Comparison of ENCODE assay signal across 22 cellular contexts in genomic region chr16:67426950-67427349, GRCh38. TPM values are rescaled to one million over a fixed set of nuclear protein-coding genes. Genes with fewer than 3 reads are reported as not detected.
DNase-seq lines count a peak whose midpoint lies in the region; ATAC-seq and TF ChIP-seq lines count a peak whose summit lies in the region.
"Had no signal": no experiment of that assay in that cellular context is flagged by ENCODE, and none has a peak within 500 bp of the region (broad histone marks: within the 10 kb centered on the region; RNA-seq: fewer than 3 reads in every experiment).

No MANE protein-coding gene starts in this region.

- H3K4me1 Mint-ChIP-seq in GM23338 (peaks cover 67% of the 10 kb centered on the region), IgD-negative memory B cell (peaks cover 4 to 9% (median 5%) of the 10 kb centered on the region in 3 donors), neural crest cell (peaks cover 22% of the 10 kb centered on the region)
- H3K4me1 Mint-ChIP-seq in activated T-helper 1 cell treated with anti-CD3 and anti-CD28 coated beads, Interleukin-12 subunit alpha, Interleukin-12 subunit beta, Interleukin-2, Interleukin-4 antibody, amounts not matched to agents 30 ng/mL and 10 ng/mL and 1 ng/mL, durations not matched to agents 14 hours and 24 hours and 36 hours (ENCODE audit: low read depth): peaks cover 8% of the 10 kb centered on the region

- 65 to 78% (median 73%) methylated on average over 7 of the region's 7 CpGs for WGBS in adrenal gland, 4 donors

- H3K27me3 Mint-ChIP-seq in GM23338 (ENCODE audit: insufficient read depth, low read depth, poor library complexity) (peaks cover 44% of the 10 kb centered on the region), IgD-negative memory B cell (peaks cover 24% of the 10 kb centered on the region), neural crest cell (ENCODE audit: low read depth) (peaks cover 73% of the 10 kb centered on the region)
- H3K27me3 Mint-ChIP-seq in activated T-helper 1 cell treated with anti-CD3 and anti-CD28 coated beads, Interleukin-12 subunit alpha, Interleukin-12 subunit beta, Interleukin-2, Interleukin-4 antibody, amounts not matched to agents 30 ng/mL and 10 ng/mL and 1 ng/mL, durations not matched to agents 14 hours and 24 hours and 36 hours (ENCODE audit: insufficient read depth): peaks cover 45% of the 10 kb centered on the region

- no peak overlapping the region for H2AFZ ChIP-seq in GM23338
- H2AFZ ChIP-seq: GM23248 had no signal

- peak overlapping the region; percentile 2; the same call in 1 of the 3 replicates for H3K4me3 Mint-ChIP-seq in GM23338
- H3K4me3 Mint-ChIP-seq in IgD-negative memory B cell: peak overlapping the region in 3 of 4 donors; percentile 28 to 76 (median 31)
- H3K4me3 Mint-ChIP-seq in neural crest cell: peak overlapping the region; percentile 17
- H3K4me3 Mint-ChIP-seq in activated T-helper 1 cell treated with anti-CD3 and anti-CD28 coated beads, Interleukin-12 subunit alpha, Interleukin-12 subunit beta, Interleukin-2, Interleukin-4 antibody, amounts not matched to agents 30 ng/mL and 10 ng/mL and 1 ng/mL, durations not matched to agents 14 hours and 24 hours and 36 hours: no peak overlapping the region

- H3K4me2 ChIP-seq in GM23338: no peak overlapping the region

- no peak overlapping the region for H3K27ac ChIP-seq in GM23338 (ENCODE audit: low read depth)
- no peak overlapping the region for H3K27ac ChIP-seq in adrenal gland
- H3K27ac ChIP-seq: GM23248, SJCRH30 had no signal

- H3K4me3 ChIP-seq in GM23338: no peak overlapping the region
- no peak overlapping the region for H3K4me3 ChIP-seq in adrenal gland
- H3K4me3 ChIP-seq: GM23248, SJCRH30 had no signal

- ATAC-seq in GM23338 (no peak), GM21423 (IDR thresholded peaks at IDR 0.05; ENCODE audit: unreplicated experiment) (no peak)

- H3K36me3 ChIP-seq in GM23338 (ENCODE audit: insufficient read depth) (no peaks in the 10 kb centered on the region), adrenal gland (replicated peaks in 1 of 2) (no peaks in the 10 kb centered on the region)
- H3K36me3 ChIP-seq: SJCRH30 had no signal

- intact Hi-C loops in adrenal gland (cut with DNase I): no loop called here
- intact Hi-C loops in activated T-helper 1 cell treated with anti-CD3 and anti-CD28 coated beads, Interleukin-12 subunit alpha, Interleukin-12 subunit beta, Interleukin-2, Interleukin-4 antibody, amounts not matched to agents 30 ng/mL and 10 ng/mL and 1 ng/mL, durations not matched to agents 14 hours and 24 hours and 36 hours (cut with micrococcal nuclease): no loop called here

- no peak for TF ChIP-seq CTCF in GM23338 (conservative IDR thresholded peaks at IDR 0.05; ENCODE audit: low read depth in 2 of 2)
- TF ChIP-seq CTCF in neural crest cell (conservative IDR thresholded peaks at IDR 0.05): no peak
- no peak for TF ChIP-seq CTCF in adrenal gland (IDR thresholded peaks at IDR 0.05)

- H3K9me3 Mint-ChIP-seq in GM23338: no peaks in the 10 kb centered on the region; the same call in 2 of the 3 replicates
- no peaks in the 10 kb centered on the region for H3K9me3 Mint-ChIP-seq in IgD-negative memory B cell
- H3K9me3 Mint-ChIP-seq in neural crest cell: no peaks in the 10 kb centered on the region
- no peaks in the 10 kb centered on the region for H3K9me3 Mint-ChIP-seq in activated T-helper 1 cell treated with anti-CD3 and anti-CD28 coated beads, Interleukin-12 subunit alpha, Interleukin-12 subunit beta, Interleukin-2, Interleukin-4 antibody, amounts not matched to agents 30 ng/mL and 10 ng/mL and 1 ng/mL, durations not matched to agents 14 hours and 24 hours and 36 hours

- H4K20me1 ChIP-seq in GM23338 (replicated peaks; ENCODE audit: insufficient read depth): no peaks in the 10 kb centered on the region

- no peak for TF ChIP-seq POLR2A in adrenal gland (IDR thresholded peaks at IDR 0.05)

- no peaks in the 10 kb centered on the region for H3K9me2 ChIP-seq in GM23338 (ENCODE audit: insufficient read depth)

- H3K27me3 ChIP-seq in GM23338 (ENCODE audit: insufficient read depth): peaks cover 23% of the 10 kb centered on the region
- H3K27me3 ChIP-seq in adrenal gland: peaks cover 3% of the 10 kb centered on the region
- H3K27me3 ChIP-seq: SJCRH30 had no signal

- DNase-seq in GM23338 (ENCODE audit: low spot score): no peak
- DNase-seq in glomerular visceral epithelial cell (ENCODE audit: extremely low spot score): peak; percentile 15
- no peak for DNase-seq in neural crest cell (ENCODE audit: low read depth, low spot score)
- DNase-seq in adrenal gland: no peak
- DNase-seq in activated T-helper 1 cell treated with anti-CD3 and anti-CD28 coated beads, Interleukin-12 subunit alpha, Interleukin-12 subunit beta, Interleukin-2, Interleukin-4 antibody, amounts not matched to agents 30 ng/mL and 10 ng/mL and 1 ng/mL, durations not matched to agents 14 hours and 24 hours and 36 hours (ENCODE audit: low spot score): no peak
- DNase-seq: CD4-positive, alpha-beta memory T cell; DMS79 treated with DMSO at 0.1 percent for 48 hours; GM23248; KG1; NCI-H1436; NCI-H2029; NCI-H2171 treated with DMSO at 0.1 percent for 48 hours; NCI-H748 treated with DMSO at 0.1 percent for 48 hours; OCI-M1; RPMI8226; SJCRH30 had no signal

- H3K4me1 ChIP-seq in GM23338 (ENCODE audit: insufficient read depth) (peaks cover 53% of the 10 kb centered on the region), adrenal gland (replicated peaks in 1 of 2) (peaks cover 5 to 20% of the 10 kb centered on the region in 2 donors)

- peaks cover 7% of the 10 kb centered on the region; the same call in 2 of the 3 replicates for H3K36me3 Mint-ChIP-seq in GM23338 (ENCODE audit: low read depth)
- H3K36me3 Mint-ChIP-seq in IgD-negative memory B cell: no peaks in the 10 kb centered on the region
- no peaks in the 10 kb centered on the region for H3K36me3 Mint-ChIP-seq in neural crest cell (ENCODE audit: low read depth)
- H3K36me3 Mint-ChIP-seq in activated T-helper 1 cell treated with anti-CD3 and anti-CD28 coated beads, Interleukin-12 subunit alpha, Interleukin-12 subunit beta, Interleukin-2, Interleukin-4 antibody, amounts not matched to agents 30 ng/mL and 10 ng/mL and 1 ng/mL, durations not matched to agents 14 hours and 24 hours and 36 hours (ENCODE audit: low read depth): no peaks in the 10 kb centered on the region
- H3K36me3 Mint-ChIP-seq: CD4-positive, alpha-beta memory T cell had no signal

- peak overlapping the region; percentile 50; the same call in 1 of the 2 replicates for H3K27ac Mint-ChIP-seq in GM23338
- no peak overlapping the region for H3K27ac Mint-ChIP-seq in IgD-negative memory B cell
- no peak overlapping the region for H3K27ac Mint-ChIP-seq in neural crest cell (ENCODE audit: unreplicated experiment)
- no peak overlapping the region for H3K27ac Mint-ChIP-seq in activated T-helper 1 cell treated with anti-CD3 and anti-CD28 coated beads, Interleukin-12 subunit alpha, Interleukin-12 subunit beta, Interleukin-2, Interleukin-4 antibody, amounts not matched to agents 30 ng/mL and 10 ng/mL and 1 ng/mL, durations not matched to agents 14 hours and 24 hours and 36 hours
- H3K27ac Mint-ChIP-seq: CD4-positive, alpha-beta memory T cell had no signal

- H3K79me2 ChIP-seq in GM23338 (replicated peaks; ENCODE audit: insufficient read depth): no peaks in the 10 kb centered on the region

- 0 out of 2 replicates have a peak, but pooled peaks cover 6% of the 10 kb centered on the region for H3F3A ChIP-seq in GM23338 (replicated peaks; ENCODE audit: low read depth)

- no peaks in the 10 kb centered on the region for H3K9me3 ChIP-seq in adrenal gland (replicated peaks in 1 of 3)
- H3K9me3 ChIP-seq: SJCRH30 had no signal

RNA-seq across cellular contexts. Expression of gene HSD11B2, which starts 4.0 kb away (rescaled TPM):
- 23.0 and 25.1 TPM in 2 replicates for total RNA-seq in GM23338 (2014; rRNA removed; shearing (Covaris generic))
- polyA plus RNA-seq in GM23338 (2016; fragmentation: Nextera tagmentation; extraction: Ambion mirVana) (14.8 and 16.6 TPM in 2 replicates), IgD-negative memory B cell (not detected), adrenal gland (1 to 10 TPM; 1.8 to 3.7 (median 3.5) TPM)
- total RNA-seq in neural crest cell (3.8 and 4.7 TPM in 2 replicates), adrenal gland (10 to 100 TPM in 2 of 8 donors, 1 to 10 TPM in 5, under 1 TPM in 1; 0.69 to 12.3 (median 5.2) TPM)
- total RNA-seq in activated T-helper 1 cell treated with anti-CD3 and anti-CD28 coated beads, Interleukin-12 subunit alpha, Interleukin-12 subunit beta, Interleukin-2, Interleukin-4 antibody, amounts not matched to agents 30 ng/mL and 10 ng/mL and 1 ng/mL, durations not matched to agents 14 hours and 24 hours and 36 hours: 3.6 and 5.0 TPM in 2 replicates
- total RNA-seq: CD4-positive, alpha-beta memory T cell; G401; GM23248 had no signal
- polyA plus RNA-seq: AG04450 had no signal

RNA-seq across cellular contexts. Expression of gene ZDHHC1, which starts 10.7 kb away (rescaled TPM):
- 2.3 and 2.7 TPM in 2 replicates for total RNA-seq in GM23338 (2014; rRNA removed; shearing (Covaris generic))
- 1.4 and 1.6 TPM in 2 replicates for polyA plus RNA-seq in GM23338 (2016; fragmentation: Nextera tagmentation; extraction: Ambion mirVana)
- 0.33 TPM for polyA plus RNA-seq in IgD-negative memory B cell
- 9.5 and 10.2 TPM in 2 replicates for total RNA-seq in neural crest cell
- total RNA-seq in adrenal gland: 10 to 100 TPM in 7 of 8 donors, 1 to 10 TPM in 1; 4.2 to 30.0 (median 15.0) TPM
- polyA plus RNA-seq in adrenal gland: 1 to 10 TPM; 1.3 to 8.5 (median 7.9) TPM
- 0.76 and 0.88 TPM in 2 replicates for total RNA-seq in activated T-helper 1 cell treated with anti-CD3 and anti-CD28 coated beads, Interleukin-12 subunit alpha, Interleukin-12 subunit beta, Interleukin-2, Interleukin-4 antibody, amounts not matched to agents 30 ng/mL and 10 ng/mL and 1 ng/mL, durations not matched to agents 14 hours and 24 hours and 36 hours
- total RNA-seq: CD4-positive, alpha-beta memory T cell; SJCRH30 had no signal
- polyA plus RNA-seq: CD4-positive, alpha-beta memory T cell had no signal

RNA-seq across cellular contexts. Expression of gene TPPP3, which starts 33.7 kb away (rescaled TPM):
- total RNA-seq in GM23338 (2014; rRNA removed; shearing (Covaris generic)): 0.28 TPM in 1 of 2 replicates, not detected in the other
- 0.26 and 1.3 TPM in 2 replicates for polyA plus RNA-seq in GM23338 (2016; fragmentation: Nextera tagmentation; extraction: Ambion mirVana)
- polyA plus RNA-seq in IgD-negative memory B cell: not detected
- 3.4 and 4.7 TPM in 2 replicates for total RNA-seq in neural crest cell
- 10 to 100 TPM in 1 of 8 donors, 1 to 10 TPM in 6, not detected in 1; 1.1 to 12.8 (median 4.3) TPM for total RNA-seq in adrenal gland
- polyA plus RNA-seq in adrenal gland: 10 to 100 TPM in 2 of 3 donors, 1 to 10 TPM in 1; 9.4 to 22.7 (median 16.6) TPM
- total RNA-seq in activated T-helper 1 cell treated with anti-CD3 and anti-CD28 coated beads, Interleukin-12 subunit alpha, Interleukin-12 subunit beta, Interleukin-2, Interleukin-4 antibody, amounts not matched to agents 30 ng/mL and 10 ng/mL and 1 ng/mL, durations not matched to agents 14 hours and 24 hours and 36 hours: not detected in 2 replicates
- total RNA-seq: CD4-positive, alpha-beta memory T cell; GM23248 had no signal
- polyA plus RNA-seq: CD4-positive, alpha-beta memory T cell had no signal

RNA-seq across cellular contexts. Expression of gene ATP6V0D1, which starts 54.0 kb away (rescaled TPM):
- 68.7 and 69.4 TPM in 2 replicates for total RNA-seq in GM23338 (2014; rRNA removed; shearing (Covaris generic))
- polyA plus RNA-seq in GM23338 (2016; fragmentation: Nextera tagmentation; extraction: Ambion mirVana): 19.5 and 20.6 TPM in 2 replicates
- 160 TPM for polyA plus RNA-seq in IgD-negative memory B cell
- 54.7 and 55.4 TPM in 2 replicates for total RNA-seq in neural crest cell
- total RNA-seq in adrenal gland: 100 to 1,000 TPM; 114 to 244 (median 168) TPM
- 100 to 1,000 TPM in 1 of 3 donors, 10 to 100 TPM in 2; 24.1 to 186 (median 31.9) TPM for polyA plus RNA-seq in adrenal gland
- total RNA-seq in activated T-helper 1 cell treated with anti-CD3 and anti-CD28 coated beads, Interleukin-12 subunit alpha, Interleukin-12 subunit beta, Interleukin-2, Interleukin-4 antibody, amounts not matched to agents 30 ng/mL and 10 ng/mL and 1 ng/mL, durations not matched to agents 14 hours and 24 hours and 36 hours: 37.7 and 41.5 TPM in 2 replicates

RNA-seq across cellular contexts. Expression of gene AGRP, which starts 56.4 kb away (rescaled TPM):
- total RNA-seq in GM23338 (2014; rRNA removed; shearing (Covaris generic)): not detected in 2 replicates
- not detected in 2 replicates for polyA plus RNA-seq in GM23338 (2016; fragmentation: Nextera tagmentation; extraction: Ambion mirVana)
- not detected for polyA plus RNA-seq in IgD-negative memory B cell
- not detected in 2 replicates for total RNA-seq in neural crest cell
- 10 to 100 TPM in 3 of 8 donors, 1 to 10 TPM in 5; 3.1 to 23.1 (median 8.0) TPM for total RNA-seq in adrenal gland
- 10 to 100 TPM in 2 of 3 donors, 1 to 10 TPM in 1; 2.9 to 56.7 (median 52.0) TPM for polyA plus RNA-seq in adrenal gland
- not detected in 2 replicates for total RNA-seq in activated T-helper 1 cell treated with anti-CD3 and anti-CD28 coated beads, Interleukin-12 subunit alpha, Interleukin-12 subunit beta, Interleukin-2, Interleukin-4 antibody, amounts not matched to agents 30 ng/mL and 10 ng/mL and 1 ng/mL, durations not matched to agents 14 hours and 24 hours and 36 hours
- total RNA-seq: CD4-positive, alpha-beta memory T cell; G401; GM23248; NCI-H460; SJCRH30 had no signal
- polyA plus RNA-seq: AG04450; BJ; CD4-positive, alpha-beta memory T cell; GM23248 had no signal
